20 cellular contexts compared by ENCODE assay signal in genomic region chr14:68124050-68124449, GRCh38.
"Had no signal": no experiment of that assay in that cellular context is flagged by ENCODE, and none has a peak within 500 bp of the region (broad histone marks: within the 10 kb centered on the region; RNA-seq: fewer than 3 reads in every experiment).

No MANE protein-coding gene starts in this region.

- DNase-seq: activated CD4-positive, alpha-beta T cell treated with anti-CD3 and anti-CD28 coated beads, Interleukin-2, amount 10 ng/mL, durations not matched to agents 7 days and 5 days; activated effector memory CD4-positive, alpha-beta T cell treated with Interleukin-2 at 50 U/mL for 16 hours; amygdala; brain microvascular endothelial cell; foreskin fibroblast; hypothalamus; left ventricle myocardium superior; natural killer cell; posterior cingulate gyrus; stimulated activated CD4-positive, alpha-beta T cell treated with anti-CD3 and anti-CD28 coated beads, Interleukin-4, amount 100 ng/mL, for 4 hours; stimulated activated CD8-positive, alpha-beta memory T cell treated with anti-CD3 and anti-CD28 coated beads, Interleukin-4, amount 100 ng/mL, for 48 hours; T-helper 1 cell; upper lobe of left lung had no signal

- H3K27ac Mint-ChIP-seq: activated CD4-positive, alpha-beta T cell treated with anti-CD3 and anti-CD28 coated beads, Interleukin-2, amount 10 ng/mL, durations not matched to agents 7 days and 5 days; activated naive CD4-positive, alpha-beta T cell treated with anti-CD3 and anti-CD28 coated beads, Interleukin-2, amount 50 U/mL, for 24 hours; memory B cell; natural killer cell; stimulated activated naive CD8-positive, alpha-beta T cell treated with anti-CD3 and anti-CD28 coated beads, Interleukin-15, Interleukin-2, amounts not matched to agents 100 ng/mL and 50 ng/mL, for 24 hours had no signal

- H3K4me1 Mint-ChIP-seq: activated CD4-positive, alpha-beta T cell treated with anti-CD3 and anti-CD28 coated beads, Interleukin-2, amount 10 ng/mL, durations not matched to agents 7 days and 5 days; activated naive CD4-positive, alpha-beta T cell treated with anti-CD3 and anti-CD28 coated beads, Interleukin-2, amount 50 U/mL, for 24 hours; central memory CD8-positive, alpha-beta T cell; memory B cell; natural killer cell had no signal

- H3K4me1 ChIP-seq: right atrium auricular region had no signal

- H3K9me3 ChIP-seq: upper lobe of left lung had no signal

- H3K9me3 Mint-ChIP-seq: central memory CD8-positive, alpha-beta T cell; memory B cell; natural killer cell had no signal

- H3K36me3 Mint-ChIP-seq: natural killer cell had no signal

- H3K4me3 ChIP-seq: coronary artery, right atrium auricular region, skin epidermis, upper lobe of left lung had no signal

- ATAC-seq: left ventricle myocardium superior, natural killer cell had no signal

- H3K27ac ChIP-seq: brain microvascular endothelial cell, coronary artery, right atrium auricular region, skin epidermis, upper lobe of left lung had no signal

- H3K27me3 ChIP-seq: brain microvascular endothelial cell, right atrium auricular region, upper lobe of left lung had no signal

- H3K27me3 Mint-ChIP-seq: activated CD4-positive, alpha-beta T cell treated with anti-CD3 and anti-CD28 coated beads, Interleukin-2, amount 10 ng/mL, durations not matched to agents 7 days and 5 days; activated naive CD4-positive, alpha-beta T cell treated with anti-CD3 and anti-CD28 coated beads, Interleukin-2, amount 50 U/mL, for 24 hours; central memory CD8-positive, alpha-beta T cell; memory B cell; stimulated activated naive CD8-positive, alpha-beta T cell treated with anti-CD3 and anti-CD28 coated beads, Interleukin-15, Interleukin-2, amounts not matched to agents 100 ng/mL and 50 ng/mL, for 24 hours had no signal

- H3K36me3 ChIP-seq: brain microvascular endothelial cell, right atrium auricular region, upper lobe of left lung had no signal

- H3K4me3 Mint-ChIP-seq: activated CD4-positive, alpha-beta T cell treated with anti-CD3 and anti-CD28 coated beads, Interleukin-2, amount 10 ng/mL, durations not matched to agents 7 days and 5 days; activated naive CD4-positive, alpha-beta T cell treated with anti-CD3 and anti-CD28 coated beads, Interleukin-2, amount 50 U/mL, for 24 hours; central memory CD8-positive, alpha-beta T cell; memory B cell; natural killer cell; stimulated activated naive CD8-positive, alpha-beta T cell treated with anti-CD3 and anti-CD28 coated beads, Interleukin-15, Interleukin-2, amounts not matched to agents 100 ng/mL and 50 ng/mL, for 24 hours had no signal
